In the genomic region with DNA sequence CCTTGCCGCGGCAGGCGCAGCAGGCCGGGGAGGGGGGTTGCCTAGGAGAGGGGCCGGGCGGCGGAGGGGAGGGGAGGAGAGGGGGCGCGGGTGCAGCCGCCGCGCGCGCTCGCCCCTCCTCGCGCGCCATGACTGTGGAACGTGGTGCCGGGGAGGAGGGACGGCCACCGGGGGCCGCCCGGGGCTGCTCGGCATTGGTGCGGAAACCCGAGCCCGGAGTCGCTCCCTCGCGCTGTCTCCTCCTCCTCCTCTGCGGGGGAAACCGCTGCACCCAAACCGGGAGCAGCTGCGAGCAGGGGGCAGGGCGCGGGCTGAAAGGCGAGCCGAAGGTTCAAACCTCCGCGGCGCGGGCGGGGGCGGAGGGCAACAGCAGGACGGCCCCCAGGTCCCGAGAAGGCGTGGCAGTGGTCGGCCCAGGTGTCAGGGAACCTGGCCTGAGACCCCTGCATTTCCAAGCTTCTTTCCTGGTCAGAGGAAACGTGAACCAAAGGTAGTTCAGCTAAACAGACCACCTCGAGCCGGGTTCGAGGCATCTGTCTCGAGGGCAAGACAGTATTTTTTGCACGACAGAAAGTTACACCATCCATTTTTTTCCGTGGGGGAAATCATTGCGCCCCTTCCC, we compare ENCODE assay signal across 1 cellular context.
A peak's percentile ranks its signal among the peaks of the same experiment; 100 is the strongest.
TF ChIP-seq lines count a peak whose summit lies in the region.

No MANE protein-coding gene starts in this region.

TF ChIP-seq in WTC11, 78 proteins besides CTCF, POLR2A, EP300 and RAD21 (continued from another document):
- TF ChIP-seq ZMAT4 (CRISPR knock-in tag; IDR thresholded peaks at IDR 0.05) (no peak), ATF1 (CRISPR knock-in tag; IDR thresholded peaks at IDR 0.05) (no peak), NFE2L1 (CRISPR knock-in tag; IDR thresholded peaks at IDR 0.05) (no peak), MXD4 (CRISPR knock-in tag; IDR thresholded peaks at IDR 0.05; ENCODE audit: borderline replicate concordance) (no peak), SP1 (CRISPR knock-in tag; conservative IDR thresholded peaks at IDR 0.05) (peak; percentile 85), ZBTB43 (CRISPR knock-in tag; IDR thresholded peaks at IDR 0.05) (peak; percentile 65; the same call in 1 of the 2 replicates), USF1 (CRISPR knock-in tag; IDR thresholded peaks at IDR 0.05) (no peak), ESRRA (CRISPR knock-in tag; IDR thresholded peaks at IDR 0.05; ENCODE audit: borderline replicate concordance) (no peak)
- TF ChIP-seq, protein P1, sequence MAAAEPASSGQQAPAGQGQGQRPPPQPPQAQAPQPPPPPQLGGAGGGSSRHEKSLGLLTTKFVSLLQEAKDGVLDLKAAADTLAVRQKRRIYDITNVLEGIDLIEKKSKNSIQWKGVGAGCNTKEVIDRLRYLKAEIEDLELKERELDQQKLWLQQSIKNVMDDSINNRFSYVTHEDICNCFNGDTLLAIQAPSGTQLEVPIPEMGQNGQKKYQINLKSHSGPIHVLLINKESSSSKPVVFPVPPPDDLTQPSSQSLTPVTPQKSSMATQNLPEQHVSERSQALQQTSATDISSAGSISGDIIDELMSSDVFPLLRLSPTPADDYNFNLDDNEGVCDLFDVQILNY (CRISPR knock-in tag; IDR thresholded peaks at IDR 0.05), result peak; percentile 68; the same call in 1 of the 2 replicates
